In genomic region chr2:221415789-221416188, GRCh38 we compare ENCODE assay signal across 20 cellular contexts.
"Had no signal": no experiment of that assay in that cellular context is flagged by ENCODE, and none has a peak within 500 bp of the region (broad histone marks: within the 10 kb centered on the region; RNA-seq: fewer than 3 reads in every experiment).

No MANE protein-coding gene starts in this region.

- H3K27me3 ChIP-seq: adrenal gland, colonic mucosa, dorsolateral prefrontal cortex, gastrocnemius medialis, transverse colon, uterus had no signal

- H3K4me3 Mint-ChIP-seq: effector memory CD8-positive, alpha-beta T cell; stimulated activated memory B cell treated with anti-CD40 and anti-IgM and Interleukin-4, amounts not matched to agents 10 μg/mL and 1 μg/mL and 100 μg/mL, for 72 hours; T-helper 2 cell treated with Interferon-gamma antibody and Interleukin-4, amounts not matched to agents 5 μg/mL and 100 μg/mL, for 36 hours had no signal

- ATAC-seq: activated naive CD4-positive, alpha-beta T cell treated with anti-CD3 and anti-CD28 coated beads, Interleukin-2, amount 50 U/mL, for 72 hours; effector memory CD8-positive, alpha-beta T cell; gastrocnemius medialis; sciatic nerve; stimulated activated memory B cell treated with anti-CD40 and anti-IgM and Interleukin-4, amounts not matched to agents 10 μg/mL and 1 μg/mL and 100 μg/mL, for 72 hours had no signal

- H3K27me3 Mint-ChIP-seq: stimulated activated memory B cell treated with anti-CD40 and anti-IgM and Interleukin-4, amounts not matched to agents 10 μg/mL and 1 μg/mL and 100 μg/mL, for 72 hours had no signal

- DNase-seq: activated gamma-delta T cell treated with Interleukin-2 at 50 U/mL for 16 hours; activated T-cell treated with anti-CD3 and anti-CD28 coated beads, Interleukin-2, amount 50 U/mL, for 1 hour; adrenal gland; colonic mucosa; dorsolateral prefrontal cortex; effector memory CD8-positive, alpha-beta T cell; esophagus squamous epithelium; gastrocnemius medialis; hippocampal formation; posterior cingulate gyrus; stimulated activated CD4-positive, alpha-beta T cell treated with anti-CD3 and anti-CD28 coated beads, Interleukin-15, amount 100 ng/mL, for 24 hours; transverse colon; uterus had no signal

- H3K27ac ChIP-seq: adrenal gland, colonic mucosa, dorsolateral prefrontal cortex, esophagus squamous epithelium, gastrocnemius medialis, transverse colon, uterus had no signal

- FAIRE-seq: bronchial epithelial cell, endothelial cell of umbilical vein had no signal

- H3K9me3 Mint-ChIP-seq: effector memory CD8-positive, alpha-beta T cell; stimulated activated memory B cell treated with anti-CD40 and anti-IgM and Interleukin-4, amounts not matched to agents 10 μg/mL and 1 μg/mL and 100 μg/mL, for 72 hours; T-helper 2 cell treated with Interferon-gamma antibody and Interleukin-4, amounts not matched to agents 5 μg/mL and 100 μg/mL, for 36 hours had no signal

- H3K36me3 Mint-ChIP-seq: stimulated activated memory B cell treated with anti-CD40 and anti-IgM and Interleukin-4, amounts not matched to agents 10 μg/mL and 1 μg/mL and 100 μg/mL, for 72 hours had no signal

- H3K4me3 ChIP-seq: adrenal gland, colonic mucosa, dorsolateral prefrontal cortex, esophagus squamous epithelium, gastrocnemius medialis, smooth muscle cell, transverse colon, uterus had no signal

- H3K9me3 ChIP-seq: adrenal gland, colonic mucosa, esophagus squamous epithelium, gastrocnemius medialis, transverse colon, uterus had no signal

- H3K27ac Mint-ChIP-seq: activated naive CD4-positive, alpha-beta T cell treated with anti-CD3 and anti-CD28 coated beads, Interleukin-2, amount 50 U/mL, for 72 hours; effector memory CD8-positive, alpha-beta T cell; stimulated activated memory B cell treated with anti-CD40 and anti-IgM and Interleukin-4, amounts not matched to agents 10 μg/mL and 1 μg/mL and 100 μg/mL, for 72 hours; T-helper 2 cell treated with Interferon-gamma antibody and Interleukin-4, amounts not matched to agents 5 μg/mL and 100 μg/mL, for 36 hours had no signal

- H3K4me1 ChIP-seq: adrenal gland, colonic mucosa, esophagus squamous epithelium, gastrocnemius medialis, transverse colon, uterus had no signal

- H3K36me3 ChIP-seq: adrenal gland, colonic mucosa, transverse colon, uterus had no signal
